ENCODE assay signal across 1 cellular context in the genomic region with DNA sequence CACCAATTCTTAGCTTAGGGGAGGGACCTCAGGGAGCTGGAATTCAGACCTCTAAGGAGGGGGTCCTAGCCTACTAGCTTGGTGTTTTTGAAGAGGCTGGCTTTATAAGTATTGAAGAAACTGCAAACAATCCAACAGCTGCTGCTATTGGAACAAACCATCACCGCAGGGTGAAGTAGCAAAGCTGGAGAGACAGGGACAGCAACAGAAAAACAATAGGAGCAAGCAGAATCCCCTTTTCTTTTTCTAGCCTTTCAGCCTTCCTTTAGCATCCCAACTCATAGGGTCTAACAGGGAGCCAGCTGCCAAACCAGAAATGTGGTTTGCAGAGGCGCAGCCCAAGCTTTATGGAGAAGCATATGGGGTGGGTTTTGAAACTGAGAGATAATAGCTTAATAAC.
TF ChIP-seq lines count a peak whose summit lies in the region.

No MANE protein-coding gene starts in this region.

TF ChIP-seq in WTC11, 78 proteins besides CTCF, POLR2A, EP300 and RAD21 (continued from another document):
- TF ChIP-seq, protein P1, sequence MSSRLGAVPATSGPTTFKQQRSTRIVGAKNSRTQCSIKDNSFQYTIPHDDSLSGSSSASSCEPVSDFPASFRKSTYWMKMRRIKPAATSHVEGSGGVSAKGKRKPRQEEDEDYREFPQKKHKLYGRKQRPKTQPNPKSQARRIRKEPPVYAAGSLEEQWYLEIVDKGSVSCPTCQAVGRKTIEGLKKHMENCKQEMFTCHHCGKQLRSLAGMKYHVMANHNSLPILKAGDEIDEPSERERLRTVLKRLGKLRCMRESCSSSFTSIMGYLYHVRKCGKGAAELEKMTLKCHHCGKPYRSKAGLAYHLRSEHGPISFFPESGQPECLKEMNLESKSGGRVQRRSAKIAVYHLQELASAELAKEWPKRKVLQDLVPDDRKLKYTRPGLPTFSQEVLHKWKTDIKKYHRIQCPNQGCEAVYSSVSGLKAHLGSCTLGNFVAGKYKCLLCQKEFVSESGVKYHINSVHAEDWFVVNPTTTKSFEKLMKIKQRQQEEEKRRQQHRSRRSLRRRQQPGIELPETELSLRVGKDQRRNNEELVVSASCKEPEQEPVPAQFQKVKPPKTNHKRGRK (CRISPR knock-in tag; IDR thresholded peaks at IDR 0.05; ENCODE audit: borderline replicate concordance) = no peak
